14 cellular contexts compared by ENCODE assay signal in genomic region chr22:31614781-31615480, GRCh38. TPM values are rescaled to one million over a fixed set of nuclear protein-coding genes. Genes with fewer than 3 reads are reported as not detected.
DNase-seq lines count a peak whose midpoint lies in the region; ATAC-seq and TF ChIP-seq lines count a peak whose summit lies in the region.
"Had no signal": no experiment of that assay in that cellular context is flagged by ENCODE, and none has a peak within 500 bp of the region (broad histone marks: within the 10 kb centered on the region; RNA-seq: fewer than 3 reads in every experiment).

No MANE protein-coding gene starts in this region.

- H3F3A ChIP-seq in GM23338 (replicated peaks; ENCODE audit: low read depth), result peaks cover 3% of the 10 kb centered on the region; the same call in 1 of the 2 replicates

- H3K9me3 Mint-ChIP-seq in T-helper 2 cell treated with Interferon-gamma antibody and Interleukin-4, amounts not matched to agents 5 μg/mL and 100 μg/mL, for 36 hours, result no peaks in the 10 kb centered on the region
- H3K9me3 Mint-ChIP-seq in GM23338, result no peaks in the 10 kb centered on the region
- no peaks in the 10 kb centered on the region for H3K9me3 Mint-ChIP-seq in activated naive CD8-positive, alpha-beta T cell treated with anti-CD3 and anti-CD28 coated beads, Interleukin-2, amount 50 U/mL, for 24 hours
- H3K9me3 Mint-ChIP-seq in neural crest cell, result no peaks in the 10 kb centered on the region

- H3K4me1 Mint-ChIP-seq in T-helper 2 cell treated with Interferon-gamma antibody and Interleukin-4, amounts not matched to agents 5 μg/mL and 100 μg/mL, for 36 hours (ENCODE audit: low read depth), result peaks cover 16% of the 10 kb centered on the region
- H3K4me1 Mint-ChIP-seq in GM23338 (no peaks in the 10 kb centered on the region; the same call in 2 of the 3 replicates), neural crest cell (peaks cover 19% of the 10 kb centered on the region)
- peaks cover 27% of the 10 kb centered on the region for H3K4me1 Mint-ChIP-seq in activated naive CD8-positive, alpha-beta T cell treated with anti-CD3 and anti-CD28 coated beads, Interleukin-2, amount 50 U/mL, for 24 hours

- no peak overlapping the region for H3K4me2 ChIP-seq in GM23338

- H3K27ac Mint-ChIP-seq in T-helper 2 cell treated with Interferon-gamma antibody and Interleukin-4, amounts not matched to agents 5 μg/mL and 100 μg/mL, for 36 hours, result peak overlapping the region; percentile 77
- H3K27ac Mint-ChIP-seq in GM23338, result no peak overlapping the region; the same call in 1 of the 2 replicates
- peak overlapping the region; percentile 72 for H3K27ac Mint-ChIP-seq in activated naive CD8-positive, alpha-beta T cell treated with anti-CD3 and anti-CD28 coated beads, Interleukin-2, amount 50 U/mL, for 24 hours
- no peak overlapping the region for H3K27ac Mint-ChIP-seq in neural crest cell (ENCODE audit: unreplicated experiment)

- H2AFZ ChIP-seq in GM23338, result no peak overlapping the region

- 0 out of 2 replicates have a peak overlapping the region, but pooled peaks have one; percentile 50 for H3K27ac ChIP-seq in GM23338 (ENCODE audit: low read depth)
- H3K27ac ChIP-seq: thoracic aorta had no signal

- no peaks in the 10 kb centered on the region for H3K27me3 Mint-ChIP-seq in T-helper 2 cell treated with Interferon-gamma antibody and Interleukin-4, amounts not matched to agents 5 μg/mL and 100 μg/mL, for 36 hours (ENCODE audit: low read depth)
- H3K27me3 Mint-ChIP-seq in GM23338 (ENCODE audit: insufficient read depth, low read depth, poor library complexity) (peaks cover 22% of the 10 kb centered on the region), neural crest cell (ENCODE audit: low read depth) (no peaks in the 10 kb centered on the region)
- H3K27me3 Mint-ChIP-seq in activated naive CD8-positive, alpha-beta T cell treated with anti-CD3 and anti-CD28 coated beads, Interleukin-2, amount 50 U/mL, for 24 hours, result no peaks in the 10 kb centered on the region

- TF ChIP-seq CTCF in GM23338 (conservative IDR thresholded peaks at IDR 0.05; ENCODE audit: low read depth in 2 of 2) (no peak), neural crest cell (conservative IDR thresholded peaks at IDR 0.05) (no peak)

- DNase-seq in T-helper 2 cell treated with Interferon-gamma antibody and Interleukin-4, amounts not matched to agents 5 μg/mL and 100 μg/mL, for 36 hours (ENCODE audit: low spot score), result no peak
- DNase-seq in T-helper 2 cell (no peak), GM23338 (ENCODE audit: low spot score) (no peak), neural crest cell (ENCODE audit: low read depth, low spot score) (no peak), pons (ENCODE audit: low spot score) (no peak)
- DNase-seq in activated naive CD8-positive, alpha-beta T cell treated with anti-CD3 and anti-CD28 coated beads, Interleukin-2, amount 50 U/mL, for 24 hours, result no peak
- DNase-seq: heart right ventricle, NCI-H1105, NCI-H345, WERI-Rb-1 had no signal

- H3K4me1 ChIP-seq in GM23338 (ENCODE audit: insufficient read depth), result no peaks in the 10 kb centered on the region

- H3K4me3 ChIP-seq in GM23338, result no peak overlapping the region
- H3K4me3 ChIP-seq: heart right ventricle, thoracic aorta had no signal

- no peaks in the 10 kb centered on the region for H3K36me3 ChIP-seq in GM23338 (ENCODE audit: insufficient read depth)

- H4K20me1 ChIP-seq in GM23338 (replicated peaks; ENCODE audit: insufficient read depth), result no peaks in the 10 kb centered on the region; the same call in 1 of the 2 replicates

- H3K27me3 ChIP-seq in GM23338 (ENCODE audit: insufficient read depth), result no peaks in the 10 kb centered on the region
- H3K27me3 ChIP-seq: heart right ventricle had no signal

- H3K4me3 Mint-ChIP-seq in T-helper 2 cell treated with Interferon-gamma antibody and Interleukin-4, amounts not matched to agents 5 μg/mL and 100 μg/mL, for 36 hours, result no peak overlapping the region
- H3K4me3 Mint-ChIP-seq in GM23338 (no peak overlapping the region), neural crest cell (peak overlapping the region; percentile 62)
- no peak overlapping the region for H3K4me3 Mint-ChIP-seq in activated naive CD8-positive, alpha-beta T cell treated with anti-CD3 and anti-CD28 coated beads, Interleukin-2, amount 50 U/mL, for 24 hours

- no peaks in the 10 kb centered on the region for H3K79me2 ChIP-seq in GM23338 (replicated peaks; ENCODE audit: insufficient read depth)

- no peaks in the 10 kb centered on the region for H3K9me2 ChIP-seq in GM23338 (ENCODE audit: insufficient read depth)

- ATAC-seq in GM23338, result no peak
- ATAC-seq in activated naive CD8-positive, alpha-beta T cell treated with anti-CD3 and anti-CD28 coated beads, Interleukin-2, amount 50 U/mL, for 24 hours, result no peak
- no peak for ATAC-seq in HG02884 (IDR thresholded peaks at IDR 0.05; ENCODE audit: unreplicated experiment)
- no peak for ATAC-seq in HG02840 (IDR thresholded peaks at IDR 0.05; ENCODE audit: low FRiP score, unreplicated experiment)
- ATAC-seq: SK-N-SH treated with all-trans-retinoic acid at 6 μM for 48 hours had no signal

- peaks cover 41% of the 10 kb centered on the region for H3K36me3 Mint-ChIP-seq in T-helper 2 cell treated with Interferon-gamma antibody and Interleukin-4, amounts not matched to agents 5 μg/mL and 100 μg/mL, for 36 hours (ENCODE audit: low read depth)
- peaks cover 28% of the 10 kb centered on the region for H3K36me3 Mint-ChIP-seq in GM23338 (ENCODE audit: low read depth)
- H3K36me3 Mint-ChIP-seq in activated naive CD8-positive, alpha-beta T cell treated with anti-CD3 and anti-CD28 coated beads, Interleukin-2, amount 50 U/mL, for 24 hours (ENCODE audit: low read depth), result peaks cover 38% of the 10 kb centered on the region
- peaks cover 3% of the 10 kb centered on the region for H3K36me3 Mint-ChIP-seq in neural crest cell (ENCODE audit: low read depth)

TF ChIP-seq in GM23338, 12 proteins besides CTCF, POLR2A, EP300 and RAD21 (continues in another document):
- no peak for TF ChIP-seq REST (IDR thresholded peaks at IDR 0.05; ENCODE audit: unreplicated experiment)
- TF ChIP-seq EZH2 (IDR thresholded peaks at IDR 0.05; ENCODE audit: low read depth, unreplicated experiment), result no peak
- no peak for TF ChIP-seq CREB1 (CRISPR knock-in tag; IDR thresholded peaks at IDR 0.05; ENCODE audit: low read depth)
- TF ChIP-seq JUNB (IDR thresholded peaks at IDR 0.05; ENCODE audit: unreplicated experiment), result no peak
- no peak for TF ChIP-seq STAT1 (IDR thresholded peaks at IDR 0.05; ENCODE audit: unreplicated experiment)
- TF ChIP-seq POLR2AphosphoS5 (IDR thresholded peaks at IDR 0.05; ENCODE audit: low read depth), result no peak
- TF ChIP-seq ZNF331 (CRISPR knock-in tag; IDR thresholded peaks at IDR 0.05; ENCODE audit: low read depth), result no peak
- TF ChIP-seq ETS1 (IDR thresholded peaks at IDR 0.05), result no peak
- TF ChIP-seq ZNF114 (CRISPR knock-in tag; IDR thresholded peaks at IDR 0.05), result no peak
- TF ChIP-seq NANOG (IDR thresholded peaks at IDR 0.05; ENCODE audit: borderline replicate concordance), result no peak

RNA-seq across cellular contexts. Expression of gene PISD, which starts 47.1 kb away (rescaled TPM):
- total RNA-seq in GM23338 (2014; rRNA removed; shearing (Covaris generic)), result 51.6 and 54.5 TPM in 2 replicates
- polyA plus RNA-seq in GM23338 (2016; fragmentation: Nextera tagmentation; extraction: Ambion mirVana), result 40.7 and 43.1 TPM in 2 replicates
- total RNA-seq in neural crest cell, result 29.0 and 29.2 TPM in 2 replicates

Comparison
In these comparisons a context has a peak if more than half of its experiments do, and no peak if none do; other contexts are left out.
1. H3K27ac Mint-ChIP-seq: peak in T-helper 2 cell treated with Interferon-gamma antibody and Interleukin-4, amounts not matched to agents 5 μg/mL and 100 μg/mL, for 36 hours (single experiment) and activated naive CD8-positive, alpha-beta T cell treated with anti-CD3 and anti-CD28 coated beads, Interleukin-2, amount 50 U/mL, for 24 hours (single experiment); none in GM23338 (single experiment) and neural crest cell (single experiment).